16 cellular contexts compared by ENCODE assay signal in genomic region chr10:114479836-114480235, GRCh38.
DNase-seq lines count a peak whose midpoint lies in the region; ATAC-seq and TF ChIP-seq lines count a peak whose summit lies in the region.
"Had no signal": no experiment of that assay in that cellular context is flagged by ENCODE, and none has a peak within 500 bp of the region (broad histone marks: within the 10 kb centered on the region; RNA-seq: fewer than 3 reads in every experiment).

No MANE protein-coding gene starts in this region.

- intact Hi-C loops in CD4-positive, alpha-beta memory T cell (cut with micrococcal nuclease), result loop anchor here (2.0 kb wide), 1 partner anchor 13 kb away; no protein-coding TSS in a partner anchor

- peaks cover 33% of the 10 kb centered on the region for H3K4me1 Mint-ChIP-seq in activated naive CD4-positive, alpha-beta T cell treated with anti-CD3 and anti-CD28 coated beads, Interleukin-2, amount 10 ng/mL, durations not matched to agents 7 days and 5 days
- peaks cover 32 to 64% (median 40%) of the 10 kb centered on the region in 4 donors for H3K4me1 Mint-ChIP-seq in CD4-positive, alpha-beta memory T cell
- peaks cover 11% of the 10 kb centered on the region for H3K4me1 Mint-ChIP-seq in stimulated activated effector memory CD8-positive, alpha-beta T cell treated with anti-CD3 and anti-CD28 coated beads, Interleukin-12 subunit alpha, Interleukin-12 subunit beta, amount 100 ng/mL, for 72 hours
- H3K4me1 Mint-ChIP-seq: CD14-positive monocyte had no signal

- no peak for ATAC-seq in gastroesophageal sphincter
- ATAC-seq in stimulated activated effector memory CD8-positive, alpha-beta T cell treated with anti-CD3 and anti-CD28 coated beads, Interleukin-12 subunit alpha, Interleukin-12 subunit beta, amount 100 ng/mL, for 72 hours, result no peak
- no peak for ATAC-seq in HG03520 (IDR thresholded peaks at IDR 0.05; ENCODE audit: unreplicated experiment)
- ATAC-seq: HCT116 had no signal

- POLR2A ChIA-PET in CD4-positive, alpha-beta memory T cell (lab: Charles Lee; ENCODE audit: partially characterized antibody), result no interaction called here
- POLR2A ChIA-PET in HEK293T (lab: Yijun Ruan, JAX), result no interaction called here

- in situ Hi-C loops in HAP-1 (cut with MboI; ENCODE audit: low sequenced_read_pairs), result loop anchor here (10.0 kb wide), 1 partner anchor 65 kb away; no protein-coding TSS in a partner anchor

- peaks cover 60% of the 10 kb centered on the region for H3K36me3 Mint-ChIP-seq in activated naive CD4-positive, alpha-beta T cell treated with anti-CD3 and anti-CD28 coated beads, Interleukin-2, amount 10 ng/mL, durations not matched to agents 7 days and 5 days
- H3K36me3 Mint-ChIP-seq in CD4-positive, alpha-beta memory T cell, result peaks cover 38 to 69% of the 10 kb centered on the region in 2 donors
- peaks cover 17% of the 10 kb centered on the region for H3K36me3 Mint-ChIP-seq in stimulated activated effector memory CD8-positive, alpha-beta T cell treated with anti-CD3 and anti-CD28 coated beads, Interleukin-12 subunit alpha, Interleukin-12 subunit beta, amount 100 ng/mL, for 72 hours
- H3K36me3 Mint-ChIP-seq: CD14-positive monocyte had no signal

- peak overlapping the region; percentile 24 for H3K27ac Mint-ChIP-seq in activated naive CD4-positive, alpha-beta T cell treated with anti-CD3 and anti-CD28 coated beads, Interleukin-2, amount 10 ng/mL, durations not matched to agents 7 days and 5 days
- H3K27ac Mint-ChIP-seq in CD4-positive, alpha-beta memory T cell, result peak overlapping the region in 6 of 7 donors; percentile 12 to 78 (median 50)
- H3K27ac Mint-ChIP-seq in stimulated activated effector memory CD8-positive, alpha-beta T cell treated with anti-CD3 and anti-CD28 coated beads, Interleukin-12 subunit alpha, Interleukin-12 subunit beta, amount 100 ng/mL, for 72 hours, result peak overlapping the region; percentile 30
- H3K27ac Mint-ChIP-seq: CD14-positive monocyte had no signal

- H3K9me3 ChIP-seq in CD4-positive, alpha-beta memory T cell (ENCODE audit: control insufficient read depth in 1 of 2, low read length in 2 of 2), result no peaks in the 10 kb centered on the region
- H3K9me3 ChIP-seq in gastroesophageal sphincter (no peaks in the 10 kb centered on the region), HAP-1 (no peaks in the 10 kb centered on the region)
- H3K9me3 ChIP-seq: Peyer's patch had no signal

- H3K9me3 Mint-ChIP-seq in activated naive CD4-positive, alpha-beta T cell treated with anti-CD3 and anti-CD28 coated beads, Interleukin-2, amount 10 ng/mL, durations not matched to agents 7 days and 5 days, result no peaks in the 10 kb centered on the region
- no peaks in the 10 kb centered on the region for H3K9me3 Mint-ChIP-seq in CD4-positive, alpha-beta memory T cell
- no peaks in the 10 kb centered on the region for H3K9me3 Mint-ChIP-seq in stimulated activated effector memory CD8-positive, alpha-beta T cell treated with anti-CD3 and anti-CD28 coated beads, Interleukin-12 subunit alpha, Interleukin-12 subunit beta, amount 100 ng/mL, for 72 hours

- TF ChIP-seq POLR2A in gastroesophageal sphincter (IDR thresholded peaks at IDR 0.05), result no peak

- TF ChIP-seq EP300 in gastroesophageal sphincter (IDR thresholded peaks at IDR 0.05), result no peak

- no peak for DNase-seq in activated naive CD4-positive, alpha-beta T cell treated with anti-CD3 and anti-CD28 coated beads, Interleukin-2, amount 10 ng/mL, durations not matched to agents 7 days and 5 days
- DNase-seq in activated naive CD4-positive, alpha-beta T cell treated with Interleukin-2 at 50 U/mL for 16 hours, result no peak
- DNase-seq in CD4-positive, alpha-beta memory T cell, result no peak
- DNase-seq in stimulated activated effector memory CD8-positive, alpha-beta T cell treated with anti-CD3 and anti-CD28 coated beads, Interleukin-12 subunit alpha, Interleukin-12 subunit beta, amount 100 ng/mL, for 72 hours (ENCODE audit: low spot score in 2 of 2), result no peak
- no peak for DNase-seq in HEK293T (ENCODE audit: extremely low spot score)
- no peak for DNase-seq in HAP-1 (ENCODE audit: low spot score in 2 of 2)
- DNase-seq: DMS79 treated with DMSO at 0.1 percent for 48 hours, MV-4-11, NCI-H1436, NCI-H2081, NCI-H510A treated with DMSO at 0.1 percent for 48 hours had no signal

- no peak overlapping the region for H3K27ac ChIP-seq in CD4-positive, alpha-beta memory T cell (ENCODE audit: low read depth, low read length)
- H3K27ac ChIP-seq in gastroesophageal sphincter, result peak overlapping the region in 3 of 4 donors; percentile 2 to 73 (median 39)

- 100% methylated on average over 1 of the region's 1 CpG for whole genome bisulfite sequencing in gastroesophageal sphincter (ENCODE audit: low coverage in 1 of 2), 2 donors

- no peaks in the 10 kb centered on the region for H3K27me3 ChIP-seq in CD4-positive, alpha-beta memory T cell (ENCODE audit: insufficient read depth, low read length)
- H3K27me3 ChIP-seq in gastroesophageal sphincter, result no peaks in the 10 kb centered on the region
- H3K27me3 ChIP-seq in HAP-1 (ENCODE audit: low read depth), result no peaks in the 10 kb centered on the region
- H3K27me3 ChIP-seq: Peyer's patch had no signal

- no peaks in the 10 kb centered on the region for H3K27me3 Mint-ChIP-seq in activated naive CD4-positive, alpha-beta T cell treated with anti-CD3 and anti-CD28 coated beads, Interleukin-2, amount 10 ng/mL, durations not matched to agents 7 days and 5 days
- H3K27me3 Mint-ChIP-seq in CD4-positive, alpha-beta memory T cell, result no peaks in the 10 kb centered on the region

- CTCF ChIA-PET in activated naive CD4-positive, alpha-beta T cell treated with anti-CD3 and anti-CD28 coated beads, Interleukin-2, amount 10 ng/mL, durations not matched to agents 7 days and 5 days (lab: Charles Lee), result interaction anchor here (1.4 to 1.5 kb wide), 2 partner anchors 8 to 10 kb away, joined by 3 to 4 read pairs; no protein-coding TSS in a partner anchor
- CTCF ChIA-PET in CD4-positive, alpha-beta memory T cell (lab: Charles Lee; ENCODE audit: partially characterized antibody), result interaction anchor here (1.2 to 3.2 kb wide), 5 partner anchors 8 to 224 kb away, joined by 3 to 10 read pairs (median 8); no protein-coding TSS in a partner anchor
- CTCF ChIA-PET in HEK293T (lab: Yijun Ruan, JAX), result no interaction called here

- no peaks in the 10 kb centered on the region for H3K4me1 ChIP-seq in CD4-positive, alpha-beta memory T cell (ENCODE audit: insufficient read depth, low read length)
- H3K4me1 ChIP-seq in gastroesophageal sphincter, result peaks cover 2 to 68% (median 23%) of the 10 kb centered on the region in 3 donors
- H3K4me1 ChIP-seq in HAP-1, result no peaks in the 10 kb centered on the region

- H3K4me3 Mint-ChIP-seq in activated naive CD4-positive, alpha-beta T cell treated with anti-CD3 and anti-CD28 coated beads, Interleukin-2, amount 10 ng/mL, durations not matched to agents 7 days and 5 days, result no peak overlapping the region
- H3K4me3 Mint-ChIP-seq in CD4-positive, alpha-beta memory T cell, result no peak overlapping the region
- H3K4me3 Mint-ChIP-seq in stimulated activated effector memory CD8-positive, alpha-beta T cell treated with anti-CD3 and anti-CD28 coated beads, Interleukin-12 subunit alpha, Interleukin-12 subunit beta, amount 100 ng/mL, for 72 hours, result no peak overlapping the region
- H3K4me3 Mint-ChIP-seq: CD14-positive monocyte had no signal

- no peak for TF ChIP-seq CTCF in gastroesophageal sphincter (IDR thresholded peaks at IDR 0.05)

- H3K36me3 ChIP-seq in CD4-positive, alpha-beta memory T cell (ENCODE audit: insufficient read depth, low read length), result peaks cover 16% of the 10 kb centered on the region
- H3K36me3 ChIP-seq in gastroesophageal sphincter (peaks cover 0 to 3% of the 10 kb centered on the region in 2 donors), HAP-1 (replicated peaks) (no peaks in the 10 kb centered on the region)

- H3K4me3 ChIP-seq in CD4-positive, alpha-beta memory T cell (ENCODE audit: low read length in 2 of 2), result no peak overlapping the region
- H3K4me3 ChIP-seq in gastroesophageal sphincter (no peak overlapping the region), HAP-1 (no peak overlapping the region)
- H3K4me3 ChIP-seq: Peyer's patch had no signal

TF ChIP-seq in HEK293T, 16 proteins besides CTCF, POLR2A, EP300 and RAD21:
- TF ChIP-seq ELF4 (IDR thresholded peaks at IDR 0.05), result no peak
- no peak for TF ChIP-seq NFRKB (IDR thresholded peaks at IDR 0.05)
- TF ChIP-seq ARNT (IDR thresholded peaks at IDR 0.05), result no peak
- no peak for TF ChIP-seq PKNOX1 (IDR thresholded peaks at IDR 0.05)
- no peak for TF ChIP-seq FOXM1 (IDR thresholded peaks at IDR 0.05; ENCODE audit: borderline replicate concordance)
- no peak for TF ChIP-seq FOXK2 (IDR thresholded peaks at IDR 0.05)
- TF ChIP-seq ZNF384 (IDR thresholded peaks at IDR 0.05), result no peak
- TF ChIP-seq HDGF (IDR thresholded peaks at IDR 0.05; ENCODE audit: borderline replicate concordance), result no peak
- TF ChIP-seq SUZ12 (IDR thresholded peaks at IDR 0.05), result no peak
- no peak for TF ChIP-seq FOXA1 (IDR thresholded peaks at IDR 0.05)
- no peak for TF ChIP-seq BHLHE40 (IDR thresholded peaks at IDR 0.05; ENCODE audit: borderline replicate concordance)
- TF ChIP-seq L3MBTL2 (conservative IDR thresholded peaks at IDR 0.05), result no peak
